ENCODE assay signal across 3 cellular contexts in the genomic region with DNA sequence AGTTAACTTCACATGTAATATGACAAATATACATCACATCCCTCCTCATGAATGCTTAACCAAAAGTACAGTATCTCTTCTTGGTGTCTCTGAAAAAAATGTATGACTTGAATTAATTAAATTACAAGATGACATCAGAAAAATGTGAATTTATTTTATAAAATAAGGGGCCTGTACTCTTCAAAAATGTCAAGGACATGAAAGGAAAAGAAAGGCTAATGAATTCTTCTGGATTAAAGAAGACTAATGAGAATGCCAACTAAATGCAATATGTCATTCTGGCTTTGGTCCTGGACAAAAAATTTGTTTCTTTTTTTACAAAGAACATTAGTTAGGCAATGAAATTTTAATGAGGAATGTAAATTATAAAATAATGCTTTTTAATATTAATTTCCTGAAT.
TF ChIP-seq lines count a peak whose summit lies in the region.

No MANE protein-coding gene starts in this region.

TF ChIP-seq in SK-N-SH treated with all-trans-retinoic acid at 6 μM for 48 hours, 23 proteins besides CTCF, POLR2A, EP300 and RAD21 (continued from another document):
- peak; percentile 99 for TF ChIP-seq CREB5 (CRISPR knock-in tag; IDR thresholded peaks at IDR 0.05; ENCODE audit: low read depth)
- TF ChIP-seq SNAI2 (CRISPR knock-in tag; IDR thresholded peaks at IDR 0.05) = peak; percentile 90
- TF ChIP-seq ZFP3 (CRISPR knock-in tag; IDR thresholded peaks at IDR 0.05) = peak; percentile 75; the same call in 1 of the 2 replicates
- no peak for TF ChIP-seq ARNTL (CRISPR knock-in tag; IDR thresholded peaks at IDR 0.05; ENCODE audit: borderline replicate concordance, low read depth)
- TF ChIP-seq ZC3H10 (CRISPR knock-in tag; IDR thresholded peaks at IDR 0.05) = no peak
- no peak for TF ChIP-seq ZNF565 (CRISPR knock-in tag; conservative IDR thresholded peaks at IDR 0.05; ENCODE audit: low read depth)
- no peak for TF ChIP-seq ZNF70 (CRISPR knock-in tag; IDR thresholded peaks at IDR 0.05)
- TF ChIP-seq CSRNP3 (CRISPR knock-in tag; IDR thresholded peaks at IDR 0.05) = no peak
- no peak for TF ChIP-seq ZFP30 (CRISPR knock-in tag; IDR thresholded peaks at IDR 0.05)
- no peak for TF ChIP-seq BACH2 (CRISPR knock-in tag; IDR thresholded peaks at IDR 0.05; ENCODE audit: borderline replicate concordance)
- peak; percentile 58 for TF ChIP-seq TCF4 (CRISPR knock-in tag; IDR thresholded peaks at IDR 0.05; ENCODE audit: borderline replicate concordance)
- TF ChIP-seq ISL1 (CRISPR knock-in tag; IDR thresholded peaks at IDR 0.05) = peak; percentile 97
- no peak for TF ChIP-seq OSR1 (CRISPR knock-in tag; IDR thresholded peaks at IDR 0.05)
TF ChIP-seq in SK-N-SH treated with all-trans-retinoic acid at 6 μM for 48 hours: peak in this region for 5.

TF ChIP-seq in SK-N-SH, 30 proteins besides CTCF, POLR2A, EP300 and RAD21 (continued from another document):
- TF ChIP-seq, protein P1, sequence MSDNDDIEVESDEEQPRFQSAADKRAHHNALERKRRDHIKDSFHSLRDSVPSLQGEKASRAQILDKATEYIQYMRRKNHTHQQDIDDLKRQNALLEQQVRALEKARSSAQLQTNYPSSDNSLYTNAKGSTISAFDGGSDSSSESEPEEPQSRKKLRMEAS (IDR thresholded peaks at IDR 0.05; ENCODE audit: low read depth) = no peak
- TF ChIP-seq, protein P2, sequence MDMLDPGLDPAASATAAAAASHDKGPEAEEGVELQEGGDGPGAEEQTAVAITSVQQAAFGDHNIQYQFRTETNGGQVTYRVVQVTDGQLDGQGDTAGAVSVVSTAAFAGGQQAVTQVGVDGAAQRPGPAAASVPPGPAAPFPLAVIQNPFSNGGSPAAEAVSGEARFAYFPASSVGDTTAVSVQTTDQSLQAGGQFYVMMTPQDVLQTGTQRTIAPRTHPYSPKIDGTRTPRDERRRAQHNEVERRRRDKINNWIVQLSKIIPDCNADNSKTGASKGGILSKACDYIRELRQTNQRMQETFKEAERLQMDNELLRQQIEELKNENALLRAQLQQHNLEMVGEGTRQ (IDR thresholded peaks at IDR 0.05; ENCODE audit: borderline replicate concordance, low read depth, low read length) = no peak
- TF ChIP-seq, protein P3, sequence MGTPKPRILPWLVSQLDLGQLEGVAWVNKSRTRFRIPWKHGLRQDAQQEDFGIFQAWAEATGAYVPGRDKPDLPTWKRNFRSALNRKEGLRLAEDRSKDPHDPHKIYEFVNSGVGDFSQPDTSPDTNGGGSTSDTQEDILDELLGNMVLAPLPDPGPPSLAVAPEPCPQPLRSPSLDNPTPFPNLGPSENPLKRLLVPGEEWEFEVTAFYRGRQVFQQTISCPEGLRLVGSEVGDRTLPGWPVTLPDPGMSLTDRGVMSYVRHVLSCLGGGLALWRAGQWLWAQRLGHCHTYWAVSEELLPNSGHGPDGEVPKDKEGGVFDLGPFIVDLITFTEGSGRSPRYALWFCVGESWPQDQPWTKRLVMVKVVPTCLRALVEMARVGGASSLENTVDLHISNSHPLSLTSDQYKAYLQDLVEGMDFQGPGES (IDR thresholded peaks at IDR 0.05; ENCODE audit: low read depth, low read length) = no peak
- TF ChIP-seq, protein P4, sequence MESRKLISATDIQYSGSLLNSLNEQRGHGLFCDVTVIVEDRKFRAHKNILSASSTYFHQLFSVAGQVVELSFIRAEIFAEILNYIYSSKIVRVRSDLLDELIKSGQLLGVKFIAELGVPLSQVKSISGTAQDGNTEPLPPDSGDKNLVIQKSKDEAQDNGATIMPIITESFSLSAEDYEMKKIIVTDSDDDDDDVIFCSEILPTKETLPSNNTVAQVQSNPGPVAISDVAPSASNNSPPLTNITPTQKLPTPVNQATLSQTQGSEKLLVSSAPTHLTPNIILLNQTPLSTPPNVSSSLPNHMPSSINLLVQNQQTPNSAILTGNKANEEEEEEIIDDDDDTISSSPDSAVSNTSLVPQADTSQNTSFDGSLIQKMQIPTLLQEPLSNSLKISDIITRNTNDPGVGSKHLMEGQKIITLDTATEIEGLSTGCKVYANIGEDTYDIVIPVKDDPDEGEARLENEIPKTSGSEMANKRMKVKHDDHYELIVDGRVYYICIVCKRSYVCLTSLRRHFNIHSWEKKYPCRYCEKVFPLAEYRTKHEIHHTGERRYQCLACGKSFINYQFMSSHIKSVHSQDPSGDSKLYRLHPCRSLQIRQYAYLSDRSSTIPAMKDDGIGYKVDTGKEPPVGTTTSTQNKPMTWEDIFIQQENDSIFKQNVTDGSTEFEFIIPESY (IDR thresholded peaks at IDR 0.05; ENCODE audit: borderline replicate concordance, low read depth) = no peak
- TF ChIP-seq GATA2 (CRISPR knock-in tag; IDR thresholded peaks at IDR 0.05) = no peak
- TF ChIP-seq REST (IDR thresholded peaks at IDR 0.05; ENCODE audit: low read depth, low read length) = no peak
- TF ChIP-seq, protein P5, sequence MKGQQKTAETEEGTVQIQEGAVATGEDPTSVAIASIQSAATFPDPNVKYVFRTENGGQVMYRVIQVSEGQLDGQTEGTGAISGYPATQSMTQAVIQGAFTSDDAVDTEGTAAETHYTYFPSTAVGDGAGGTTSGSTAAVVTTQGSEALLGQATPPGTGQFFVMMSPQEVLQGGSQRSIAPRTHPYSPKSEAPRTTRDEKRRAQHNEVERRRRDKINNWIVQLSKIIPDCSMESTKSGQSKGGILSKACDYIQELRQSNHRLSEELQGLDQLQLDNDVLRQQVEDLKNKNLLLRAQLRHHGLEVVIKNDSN (IDR thresholded peaks at IDR 0.05; ENCODE audit: borderline replicate concordance, low read depth) = no peak
- no peak for TF ChIP-seq SMC3 (IDR thresholded peaks at IDR 0.05; ENCODE audit: low read depth, low read length)

TF ChIP-seq in A549, 52 proteins besides CTCF, POLR2A, EP300 and RAD21 (continued from another document):
- no peak for TF ChIP-seq REST (IDR thresholded peaks at IDR 0.05)
- TF ChIP-seq HDAC2 (IDR thresholded peaks at IDR 0.05) = no peak
- TF ChIP-seq, protein P6, sequence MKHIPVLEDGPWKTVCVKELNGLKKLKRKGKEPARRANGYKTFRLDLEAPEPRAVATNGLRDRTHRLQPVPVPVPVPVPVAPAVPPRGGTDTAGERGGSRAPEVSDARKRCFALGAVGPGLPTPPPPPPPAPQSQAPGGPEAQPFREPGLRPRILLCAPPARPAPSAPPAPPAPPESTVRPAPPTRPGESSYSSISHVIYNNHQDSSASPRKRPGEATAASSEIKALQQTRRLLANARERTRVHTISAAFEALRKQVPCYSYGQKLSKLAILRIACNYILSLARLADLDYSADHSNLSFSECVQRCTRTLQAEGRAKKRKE (CRISPR knock-in tag; IDR thresholded peaks at IDR 0.05; ENCODE audit: low read depth) = no peak
- no peak for TF ChIP-seq MYC (IDR thresholded peaks at IDR 0.05; ENCODE audit: borderline replicate concordance, low read length)
- TF ChIP-seq TP53 (CRISPR knock-in tag; IDR thresholded peaks at IDR 0.05) = no peak
- TF ChIP-seq FOXS1 (CRISPR knock-in tag; IDR thresholded peaks at IDR 0.05) = no peak
